In genomic region chr2:9548506-9548905, GRCh38 we compare ENCODE assay signal across 8 cellular contexts. TPM values are rescaled to one million over a fixed set of nuclear protein-coding genes. Genes with fewer than 3 reads are reported as not detected.
DNase-seq lines count a peak whose midpoint lies in the region; ATAC-seq and FAIRE-seq lines count a peak whose summit lies in the region.

No MANE protein-coding gene starts in this region.

- H3K9me3 Mint-ChIP-seq in CD4-positive, CD25-positive, alpha-beta regulatory T cell: peaks cover 0 to 2% (median 0%) of the 10 kb centered on the region in 7 donors
- no peaks in the 10 kb centered on the region for H3K9me3 Mint-ChIP-seq in central memory CD8-positive, alpha-beta T cell

- no peaks in the 10 kb centered on the region for H3K27me3 ChIP-seq in CD4-positive, CD25-positive, alpha-beta regulatory T cell (ENCODE audit: control insufficient read depth, insufficient read depth, low read length)
- H3K27me3 ChIP-seq in small intestine (ENCODE audit: control insufficient read depth in 2 of 2, insufficient read depth in 2 of 2, low read length in 2 of 2): no peaks in the 10 kb centered on the region

- peak overlapping the region; percentile 48 to 77 (median 61) for H3K4me3 Mint-ChIP-seq in CD4-positive, CD25-positive, alpha-beta regulatory T cell
- H3K4me3 Mint-ChIP-seq in central memory CD8-positive, alpha-beta T cell: peak overlapping the region; percentile 45

- peak; percentile 69 to 74 for ATAC-seq in CD4-positive, CD25-positive, alpha-beta regulatory T cell (ENCODE audit: low read depth in 2 of 2)
- ATAC-seq in GM19463 (IDR thresholded peaks at IDR 0.05; ENCODE audit: unreplicated experiment) (peak; percentile 33), HG03439 (IDR thresholded peaks at IDR 0.05; ENCODE audit: unreplicated experiment) (peak; percentile 45)
- ATAC-seq in central memory CD8-positive, alpha-beta T cell (replicated peaks; ENCODE audit: extremely low read depth, poor library complexity, severe bottlenecking): no peak

- 51 to 79% (median 62%) methylated on average over 2 of the region's 2 CpGs for WGBS in small intestine, 3 donors

- peaks cover 60% of the 10 kb centered on the region for H3K4me1 ChIP-seq in CD4-positive, CD25-positive, alpha-beta regulatory T cell (ENCODE audit: control insufficient read depth, insufficient read depth, low read length, poor library complexity, severe bottlenecking)
- peaks cover 0 to 24% of the 10 kb centered on the region in 2 donors for H3K4me1 ChIP-seq in small intestine (ENCODE audit: control insufficient read depth in 2 of 2, insufficient read depth in 1 of 2, low read depth in 1 of 2, low read length in 1 of 2)

- FAIRE-seq in small intestine (lab: Jason Lieb, UNC): no peak

- no peaks in the 10 kb centered on the region for H3K36me3 ChIP-seq in CD4-positive, CD25-positive, alpha-beta regulatory T cell (ENCODE audit: control insufficient read depth, insufficient read depth, low read length)
- no peaks in the 10 kb centered on the region for H3K36me3 ChIP-seq in small intestine (ENCODE audit: control insufficient read depth in 2 of 2, insufficient read depth in 2 of 2, low read length in 2 of 2)

- H3K4me3 ChIP-seq in CD4-positive, CD25-positive, alpha-beta regulatory T cell (ENCODE audit: low read depth, low read length): peak overlapping the region; percentile 64
- no peak overlapping the region for H3K4me3 ChIP-seq in small intestine (ENCODE audit: low read depth in 1 of 2, low read length in 2 of 2)

- H3K9me3 ChIP-seq in CD4-positive, CD25-positive, alpha-beta regulatory T cell (ENCODE audit: control insufficient read depth in 2 of 2, low read length in 2 of 2): no peaks in the 10 kb centered on the region
- no peaks in the 10 kb centered on the region for H3K9me3 ChIP-seq in small intestine (ENCODE audit: control insufficient read depth, low read depth)

- peak overlapping the region; percentile 12 to 94 (median 55) for H3K27ac Mint-ChIP-seq in CD4-positive, CD25-positive, alpha-beta regulatory T cell
- no peak overlapping the region for H3K27ac Mint-ChIP-seq in central memory CD8-positive, alpha-beta T cell (ENCODE audit: low read depth)

- H3K27ac ChIP-seq in CD4-positive, CD25-positive, alpha-beta regulatory T cell (ENCODE audit: insufficient read depth, low read length, poor library complexity, severe bottlenecking): peak overlapping the region; percentile 39
- peak overlapping the region in 1 of 2 donors; percentile 64 for H3K27ac ChIP-seq in small intestine (ENCODE audit: low read depth in 1 of 2, low read length in 1 of 2)

- H3K4me1 Mint-ChIP-seq in CD4-positive, CD25-positive, alpha-beta regulatory T cell: peaks cover 29 to 82% (median 58%) of the 10 kb centered on the region in 4 donors
- peaks cover 80% of the 10 kb centered on the region for H3K4me1 Mint-ChIP-seq in central memory CD8-positive, alpha-beta T cell

- H3K36me3 Mint-ChIP-seq in CD4-positive, CD25-positive, alpha-beta regulatory T cell: peaks cover 8% of the 10 kb centered on the region
- H3K36me3 Mint-ChIP-seq in central memory CD8-positive, alpha-beta T cell (ENCODE audit: insufficient read depth): peaks cover 7% of the 10 kb centered on the region

- no peaks in the 10 kb centered on the region for H3K27me3 Mint-ChIP-seq in CD4-positive, CD25-positive, alpha-beta regulatory T cell
- H3K27me3 Mint-ChIP-seq in central memory CD8-positive, alpha-beta T cell: no peaks in the 10 kb centered on the region

- peak in 2 of 3 donors; percentile 5 to 49 for DNase-seq in CD4-positive, CD25-positive, alpha-beta regulatory T cell
- no peak for DNase-seq in central memory CD8-positive, alpha-beta T cell (ENCODE audit: low spot score in 2 of 2)
- no peak for DNase-seq in small intestine
- DNase-seq in NCI-H1092 treated with DMSO at 0.1 percent for 48 hours (lab: John Stamatoyannopoulos, UW): no peak
- no peak for DNase-seq in occipital lobe (lab: John Stamatoyannopoulos, UW)
- no peak for DNase-seq in activated CD4-positive, alpha-beta T cell treated with anti-CD3 and anti-CD28 coated beads for 4 hours

RNA-seq across cellular contexts. Expression of gene ADAM17, which starts 7.1 kb away (rescaled TPM):
- 34.1 TPM for total RNA-seq in CD4-positive, CD25-positive, alpha-beta regulatory T cell
- polyA plus RNA-seq in CD4-positive, CD25-positive, alpha-beta regulatory T cell: 10 to 100 TPM; 11.8 to 15.7 (median 13.6) TPM
- 1 to 10 TPM; 2.9 to 7.9 (median 3.5) TPM for polyA plus RNA-seq in small intestine
- 31.2 TPM for total RNA-seq in occipital lobe

Comparison
In these comparisons a context has a peak if more than half of its experiments do, and no peak if none do; other contexts are left out.
1. DNase-seq: peak in CD4-positive, CD25-positive, alpha-beta regulatory T cell (2 of 3); none in central memory CD8-positive, alpha-beta T cell (0 of 2), small intestine (single experiment), NCI-H1092 treated with DMSO at 0.1 percent for 48 hours (single experiment), occipital lobe (single experiment) and activated CD4-positive, alpha-beta T cell treated with anti-CD3 and anti-CD28 coated beads for 4 hours (0 of 2).